ENCODE assay signal across 12 cellular contexts in genomic region chr11:73198677-73199076, GRCh38. TPM values are rescaled to one million over a fixed set of nuclear protein-coding genes. Genes with fewer than 3 reads are reported as not detected.
DNase-seq lines count a peak whose midpoint lies in the region; ATAC-seq, FAIRE-seq and TF ChIP-seq lines count a peak whose summit lies in the region.
"Had no signal": no experiment of that assay in that cellular context is flagged by ENCODE, and none has a peak within 500 bp of the region (broad histone marks: within the 10 kb centered on the region; RNA-seq: fewer than 3 reads in every experiment).

No MANE protein-coding gene starts in this region.

- H3K4me2 ChIP-seq in mesenchymal stem cell (ENCODE audit: low read length, poor library complexity, severe bottlenecking): no peak overlapping the region

- H3K14ac ChIP-seq in mesenchymal stem cell (ENCODE audit: low read length in 2 of 2): peak overlapping the region in 1 of 2 experiments; percentile 6

- no peak overlapping the region for H3K18ac ChIP-seq in mesenchymal stem cell (ENCODE audit: low read depth in 1 of 2, low read length in 2 of 2)

- no peak overlapping the region for H3K23ac ChIP-seq in mesenchymal stem cell (ENCODE audit: low read length in 2 of 2)

- H3K36me3 ChIP-seq in bronchial epithelial cell (ENCODE audit: control insufficient read depth, insufficient read depth, low read length): no peaks in the 10 kb centered on the region
- H3K36me3 ChIP-seq in mesenchymal stem cell (ENCODE audit: control insufficient read depth in 1 of 2, insufficient read depth in 2 of 2, low read depth in 1 of 2, low read length in 2 of 2): no peaks in the 10 kb centered on the region
- H3K36me3 ChIP-seq: left ventricle myocardium inferior, WERI-Rb-1 had no signal

- H2BK120ac ChIP-seq in mesenchymal stem cell (ENCODE audit: low read depth, low read length): no peak overlapping the region

- H3K36me3 Mint-ChIP-seq in Calu3 (ENCODE audit: insufficient read depth, unreplicated experiment): peaks cover 5% of the 10 kb centered on the region
- H3K36me3 Mint-ChIP-seq: brain; CD8-positive, alpha-beta memory T cell had no signal

- no peak overlapping the region for H4K8ac ChIP-seq in mesenchymal stem cell (ENCODE audit: low read length)

- H3K27ac Mint-ChIP-seq in Calu3 (ENCODE audit: unreplicated experiment): peak overlapping the region; percentile 56
- H3K27ac Mint-ChIP-seq: CD8-positive, alpha-beta memory T cell had no signal

- H4K91ac ChIP-seq in mesenchymal stem cell (ENCODE audit: low read length): no peak overlapping the region

- no peak overlapping the region for H3K4ac ChIP-seq in mesenchymal stem cell (ENCODE audit: low read depth in 1 of 2, low read length in 2 of 2)

- no peak overlapping the region for H3K4me3 Mint-ChIP-seq in Calu3 (ENCODE audit: low read depth, unreplicated experiment)
- H3K4me3 Mint-ChIP-seq: brain; CD8-positive, alpha-beta memory T cell had no signal

- no TSS peak for BruUV-seq in Calu3 (replicated peaks; lab: Mats Ljungman, UMichigan)

- peaks cover 7% of the 10 kb centered on the region for H3K4me1 ChIP-seq in mesenchymal stem cell (ENCODE audit: control insufficient read depth, insufficient read depth, low read depth, low read length)

- WGBS in mesenchymal stem cell: 68% methylated on average over 2 of the region's 3 CpGs

- no peak overlapping the region for H2AK5ac ChIP-seq in mesenchymal stem cell (ENCODE audit: low read length, severe bottlenecking)

- H3K27ac ChIP-seq in mesenchymal stem cell (ENCODE audit: low read length, poor library complexity, severe bottlenecking): no peak overlapping the region
- H3K27ac ChIP-seq: left ventricle myocardium inferior, WERI-Rb-1 had no signal

- no peak overlapping the region for H3K9ac ChIP-seq in mesenchymal stem cell (ENCODE audit: low read length)

- FAIRE-seq in bronchial epithelial cell (lab: Jason Lieb, UNC): no peak

- H2BK15ac ChIP-seq in mesenchymal stem cell (ENCODE audit: low read depth, poor library complexity, severe bottlenecking): no peak overlapping the region

- no peak overlapping the region for H2AFZ ChIP-seq in mesenchymal stem cell (ENCODE audit: low read depth, low read length)

- no peaks in the 10 kb centered on the region for H3K79me1 ChIP-seq in mesenchymal stem cell (replicated peaks; ENCODE audit: low read length, poor library complexity, severe bottlenecking)

- H2BK5ac ChIP-seq in mesenchymal stem cell (ENCODE audit: low read depth, low read length, poor library complexity, severe bottlenecking): no peak overlapping the region

- no peaks in the 10 kb centered on the region for H3K27me3 Mint-ChIP-seq in Calu3 (ENCODE audit: unreplicated experiment)

- H2BK12ac ChIP-seq in mesenchymal stem cell (ENCODE audit: low read length in 2 of 2): no peak overlapping the region

- DNase-seq in Calu3: peak; percentile 34
- peak; percentile 52 for DNase-seq in LoVo (ENCODE audit: low spot score)
- DNase-seq in bronchial epithelial cell (ENCODE audit: low read depth): peak; percentile 67
- peak; percentile 22 for DNase-seq in mesenchymal stem cell
- DNase-seq in inferior parietal cortex (ENCODE audit: extremely low spot score): no peak
- DNase-seq in head of caudate nucleus: no peak
- DNase-seq: CD8-positive, alpha-beta memory T cell; left ventricle myocardium inferior; WERI-Rb-1 had no signal

- no peaks in the 10 kb centered on the region for H3K9me3 Mint-ChIP-seq in Calu3 (ENCODE audit: low read depth, unreplicated experiment)
- H3K9me3 Mint-ChIP-seq: brain; CD8-positive, alpha-beta memory T cell had no signal

- intact Hi-C loops in Calu3 (cut with micrococcal nuclease; ENCODE audit: unreplicated experiment) (no loop called here), head of caudate nucleus (cut with DNase I) (no loop called here)

- TF ChIP-seq CTCF in Calu3 (IDR thresholded peaks at IDR 0.05; ENCODE audit: unreplicated experiment): no peak
- TF ChIP-seq CTCF in bronchial epithelial cell (IDR thresholded peaks at IDR 0.05; ENCODE audit: insufficient read depth, low read length, severe bottlenecking): no peak

- ATAC-seq in HG03354 (IDR thresholded peaks at IDR 0.05; ENCODE audit: poor library complexity, severe bottlenecking, unreplicated experiment) (no peak), HG03196 (IDR thresholded peaks at IDR 0.05; ENCODE audit: unreplicated experiment) (no peak)

- H3K4me3 ChIP-seq in bronchial epithelial cell (ENCODE audit: low read depth, low read length) (no peak overlapping the region), mesenchymal stem cell (ENCODE audit: insufficient read depth in 1 of 2, low read depth in 1 of 2, low read length in 2 of 2) (no peak overlapping the region)
- H3K4me3 ChIP-seq: left ventricle myocardium inferior had no signal

- H3K27me3 ChIP-seq in bronchial epithelial cell (ENCODE audit: control insufficient read depth, insufficient read depth, low read length) (no peaks in the 10 kb centered on the region), mesenchymal stem cell (ENCODE audit: control insufficient read depth in 1 of 2, insufficient read depth in 1 of 2, low read length in 2 of 2) (peaks cover 0 to 4% of the 10 kb centered on the region in 2 experiments)

- no peaks in the 10 kb centered on the region for H3K9me3 ChIP-seq in mesenchymal stem cell (ENCODE audit: control insufficient read depth, low read length)
- H3K9me3 ChIP-seq: left ventricle myocardium inferior had no signal

- peaks cover 48% of the 10 kb centered on the region for H3K4me1 Mint-ChIP-seq in Calu3 (ENCODE audit: low read depth, unreplicated experiment)
- H3K4me1 Mint-ChIP-seq: CD8-positive, alpha-beta memory T cell had no signal

- CTCF ChIA-PET in Calu3 (lab: Charles Lee): interaction anchor here (0.6 kb wide), 1 partner anchor 290 kb away, joined by 4 read pairs; no protein-coding TSS in a partner anchor

RNA-seq across cellular contexts. Expression of gene P2RY2, which starts 19.4 kb away (rescaled TPM):
- total RNA-seq in Calu3 (2022): 1.6 and 2.3 TPM in 2 replicates
- 9.0 and 13.7 TPM in 2 replicates for total RNA-seq in bronchial epithelial cell
- polyA plus RNA-seq in mesenchymal stem cell (2013, experiment 1 of 2): 0.01 TPM
- 0.03 TPM for polyA plus RNA-seq in mesenchymal stem cell (2013, experiment 2 of 2)
- total RNA-seq: CD8-positive, alpha-beta memory T cell had no signal
- polyA plus RNA-seq: CD8-positive, alpha-beta memory T cell had no signal

RNA-seq across cellular contexts. Expression of gene FCHSD2, which starts 56.6 kb away (rescaled TPM):
- total RNA-seq in Calu3 (2022) (16.2 and 16.4 TPM in 2 replicates), bronchial epithelial cell (3.6 and 10.0 TPM in 2 replicates)
- 12.8 TPM for polyA plus RNA-seq in mesenchymal stem cell (2013, experiment 1 of 2)
- 11.6 TPM for polyA plus RNA-seq in mesenchymal stem cell (2013, experiment 2 of 2)

Comparison
In these comparisons a context has a peak if more than half of its experiments do, and no peak if none do; other contexts are left out.
1. DNase-seq: peak in Calu3 (single experiment), LoVo (single experiment), bronchial epithelial cell (single experiment) and mesenchymal stem cell (single experiment); none in inferior parietal cortex (single experiment) and head of caudate nucleus (0 of 42).